Comparison of ENCODE assay signal across 8 cellular contexts in the genomic region with DNA sequence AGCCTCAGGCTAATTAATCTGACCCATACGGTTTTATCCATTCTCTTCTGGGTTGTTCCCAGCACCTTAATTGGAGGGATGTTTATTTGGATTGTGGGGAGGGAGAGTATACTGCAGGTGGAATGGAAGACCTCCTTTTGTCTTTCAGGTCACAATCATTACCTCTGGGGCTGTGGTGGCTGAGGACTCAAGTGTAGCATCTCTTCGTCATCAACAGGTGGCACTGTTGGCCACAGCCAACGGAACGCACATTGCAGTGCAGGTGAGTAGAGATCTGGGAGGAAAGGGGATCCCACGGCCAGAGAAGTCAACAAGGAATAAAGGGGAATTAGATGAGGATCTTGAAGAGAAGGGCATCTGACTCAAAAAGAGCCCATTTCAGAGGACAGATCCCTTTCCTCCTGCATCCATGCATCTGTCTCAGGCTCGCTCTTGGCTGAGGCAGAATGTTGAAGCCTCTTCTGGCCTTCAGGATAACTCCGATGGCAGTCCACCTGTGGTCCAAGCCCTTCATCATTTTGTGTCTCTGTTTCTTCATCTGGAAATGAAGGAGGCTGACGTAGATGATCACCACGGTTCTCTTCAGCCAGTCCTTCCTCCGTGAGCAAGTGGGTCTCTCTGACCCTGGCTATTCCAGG. TPM values are rescaled to one million over a fixed set of nuclear protein-coding genes. Genes with fewer than 3 reads are reported as not detected.
A peak's percentile ranks its signal among the peaks of the same experiment; 100 is the strongest.
DNase-seq lines count a peak whose midpoint lies in the region; ATAC-seq and TF ChIP-seq lines count a peak whose summit lies in the region.

No MANE protein-coding gene starts in this region.

- intact Hi-C loops in left lung (cut with DNase I) = no loop called here
- intact Hi-C loops in transverse colon (cut with DNase I; ENCODE audit: low total_unique reads) = no loop called here

- TF ChIP-seq CTCF in cardiac fibroblast (IDR thresholded peaks at IDR 0.05; ENCODE audit: low read depth, low read length) = peak; percentile 77
- TF ChIP-seq CTCF in left lung (IDR thresholded peaks at IDR 0.05) = peak; percentile 59 to 65
- peak; percentile 60 to 81 (median 70) for TF ChIP-seq CTCF in transverse colon (IDR thresholded peaks at IDR 0.05)

- H3K4me3 Mint-ChIP-seq in T-cell = no peak overlapping the region

- POLR2A ChIA-PET in T-cell (lab: Charles Lee) = interaction anchor here in 1 of 2 donors (0.7 kb wide), 1 partner anchor 464 kb away, joined by 4 read pairs; no protein-coding TSS in a partner anchor

- H3K36me3 ChIP-seq in left lung (peaks cover 0 to 71% of the 10 kb centered on the region in 2 donors), transverse colon (peaks cover 0 to 18% (median 3%) of the 10 kb centered on the region in 4 donors)

- CTCF ChIA-PET in T-cell (lab: Charles Lee) = interaction anchor here in 1 of 2 donors (1.0 to 1.5 kb wide), 5 partner anchors 8 to 173 kb away, joined by 3 to 6 read pairs (median 5); a partner anchor contains a TSS

- no peaks in the 10 kb centered on the region for H3K9me3 Mint-ChIP-seq in T-cell

- DNase-seq in EL = peak; percentile 36
- DNase-seq in Kasumi-1 (lab: John Stamatoyannopoulos, UW) = peak; percentile 24 to 41
- peak in 28 of 34 experiments; percentile 25 to 61 (median 46) for DNase-seq in T-cell
- peak; percentile 45 to 48 for DNase-seq in cardiac fibroblast (ENCODE audit: low read depth in 2 of 2)
- no peak for DNase-seq in left lung
- DNase-seq in transverse colon = peak; percentile 45
- DNase-seq in NCI-H128 (lab: John Stamatoyannopoulos, UW; ENCODE audit: unreplicated experiment) = no peak

- in situ Hi-C loops in transverse colon (cut with MboI; ENCODE audit: low pct_ligation_motif_present in 1 of 4, low pct_unique_long_range_greater_than_20kb in 1 of 4, low sequenced_read_pairs in 3 of 4) = no loop called here

- H3K27me3 Mint-ChIP-seq in T-cell = no peaks in the 10 kb centered on the region

- no peak overlapping the region for H3K27ac ChIP-seq in left lung
- H3K27ac ChIP-seq in transverse colon = no peak overlapping the region

- H3K36me3 Mint-ChIP-seq in T-cell = peaks cover 28% of the 10 kb centered on the region

- H3K4me3 ChIP-seq in cardiac fibroblast (replicated peaks in 1 of 2; ENCODE audit: low read depth in 2 of 2, low read length in 2 of 2) = no peak overlapping the region
- no peak overlapping the region for H3K4me3 ChIP-seq in left lung
- H3K4me3 ChIP-seq in transverse colon = no peak overlapping the region

- H3K4me1 ChIP-seq in left lung (peaks cover 3 to 31% of the 10 kb centered on the region in 2 donors), transverse colon (peaks cover 7 to 20% (median 10%) of the 10 kb centered on the region in 4 donors)

- TF ChIP-seq EP300 in transverse colon (IDR thresholded peaks at IDR 0.05; ENCODE audit: low read depth) = no peak

- WGBS in transverse colon (ENCODE audit: low coverage in 1 of 2), 2 donors = 50 to 53% methylated on average over 4 to 10 of the region's 10 CpGs

- H3K9me3 ChIP-seq in left lung = no peaks in the 10 kb centered on the region
- H3K9me3 ChIP-seq in transverse colon = no peaks in the 10 kb centered on the region

- TF ChIP-seq POLR2A in transverse colon (IDR thresholded peaks at IDR 0.05) = no peak

- ATAC-seq in T-cell (replicated peaks in 1 of 4) (peak in 3 of 4 experiments; percentile 37 to 47 (median 46)), left lung (peak; percentile 54), GM18519 (IDR thresholded peaks at IDR 0.05; ENCODE audit: low FRiP score, unreplicated experiment) (no peak)

- H3K27me3 ChIP-seq in left lung (no peaks in the 10 kb centered on the region), transverse colon (no peaks in the 10 kb centered on the region)

- H3K27ac Mint-ChIP-seq in T-cell = peak overlapping the region; percentile 18 to 19

- peaks cover 15 to 21% (median 18%) of the 10 kb centered on the region in 3 donors for H3K4me1 Mint-ChIP-seq in T-cell

RNA-seq across cellular contexts. Expression of a gene that starts 3.2 kb away (rescaled TPM):
- 100 to 1,000 TPM; 221 to 311 (median 298) TPM for total RNA-seq in T-cell
- total RNA-seq in left lung = 10 to 100 TPM in 1 of 2 donors, 1 to 10 TPM in 1; 9.9 to 21.9 TPM
- 10 to 100 TPM in 1 of 4 donors, 1 to 10 TPM in 3; 2.6 to 24.5 (median 6.8) TPM for total RNA-seq in transverse colon

RNA-seq across cellular contexts. Expression of a gene that starts 34.9 kb away (rescaled TPM):
- total RNA-seq in T-cell (10 to 100 TPM; 72.7 to 91.3 (median 84.8) TPM), left lung (10 to 100 TPM; 28.3 to 32.5 TPM), transverse colon (10 to 100 TPM; 30.2 to 59.3 (median 35.1) TPM)

RNA-seq across cellular contexts. Expression of a gene that starts 47.9 kb away (rescaled TPM):
- total RNA-seq in T-cell (10 to 100 TPM; 36.8 to 41.3 (median 37.9) TPM), left lung (10 to 100 TPM; 23.5 to 28.4 TPM), transverse colon (100 to 1,000 TPM in 1 of 4 donors, 10 to 100 TPM in 3; 19.8 to 110 (median 29.3) TPM)

Comparison
In these comparisons a context has a peak if more than half of its experiments do, and no peak if none do; other contexts are left out.
1. DNase-seq: peak in EL (single experiment), Kasumi-1 (2 of 2), T-cell (28 of 34), cardiac fibroblast (2 of 2) and transverse colon (single experiment); none in left lung (0 of 2) and NCI-H128 (single experiment).
2. RNA of a gene that starts 3.2 kb away (total RNA-seq): 221 to 311 TPM in T-cell; 9.9 to 21.9 TPM in left lung and 2.6 to 24.5 TPM in transverse colon; every median in the first group is over 4 times any median in the second.
3. Peak in every context shown above with its lines, with median percentiles within 50 percentile points of each other: CTCF ChIP-seq.